16 cellular contexts compared by ENCODE assay signal in the genomic region with DNA sequence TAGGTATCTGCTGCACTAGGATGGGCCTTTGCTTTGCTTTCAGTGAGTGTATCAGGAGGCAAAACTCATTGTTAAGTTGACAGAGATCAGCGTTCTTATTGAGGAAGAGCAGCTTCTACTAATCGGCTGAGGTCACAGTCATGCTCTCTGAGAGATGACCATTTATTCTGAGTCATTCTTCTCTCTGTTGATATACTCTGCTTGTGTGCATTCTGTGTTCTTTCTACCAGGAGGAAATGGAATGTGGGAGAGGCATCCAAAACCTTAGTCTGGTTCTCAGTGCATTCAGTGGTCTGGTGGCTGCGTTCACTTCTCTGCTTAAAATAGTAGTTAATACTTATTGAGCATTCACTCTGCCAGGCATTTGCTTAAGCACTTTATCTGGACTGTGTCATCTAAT.
"Had no signal": no experiment of that assay in that cellular context is flagged by ENCODE, and none has a peak within 500 bp of the region (broad histone marks: within the 10 kb centered on the region; RNA-seq: fewer than 3 reads in every experiment).

No MANE protein-coding gene starts in this region.

- DNase-seq: activated CD8-positive, alpha-beta memory T cell treated with anti-CD3 and anti-CD28 coated beads, Interleukin-2, amount 50 U/mL, for 48 hours; activated gamma-delta T cell treated with Interleukin-2 at 50 U/mL for 16 hours; amniotic stem cell; central memory CD4-positive, alpha-beta T cell; colonic mucosa; mesendoderm; occipital lobe; stimulated activated CD4-positive, alpha-beta T cell treated with anti-CD3 and anti-CD28 coated beads, Interleukin-4, amount 100 ng/mL, for 4 hours; stimulated activated CD8-positive, alpha-beta memory T cell treated with anti-CD3 and anti-CD28 coated beads, Interleukin-4, amount 100 ng/mL, for 48 hours; stimulated activated naive CD8-positive, alpha-beta T cell treated with anti-CD3 and anti-CD28 coated beads, Interleukin-15, Interleukin-2, amounts not matched to agents 100 U/mL and 50 U/mL, for 24 hours; transverse colon had no signal

- H3K27me3 Mint-ChIP-seq: activated naive CD8-positive, alpha-beta T cell; brain had no signal

- ATAC-seq: gastroesophageal sphincter; stimulated activated naive CD8-positive, alpha-beta T cell treated with anti-CD3 and anti-CD28 coated beads, Interleukin-15, Interleukin-2, amounts not matched to agents 100 U/mL and 50 U/mL, for 24 hours had no signal

- H3K27ac Mint-ChIP-seq: activated naive CD8-positive, alpha-beta T cell; brain; nephron had no signal

- FAIRE-seq: endometrium had no signal

- H3K36me3 Mint-ChIP-seq: brain had no signal

- H3K4me1 Mint-ChIP-seq: brain, nephron had no signal

- H3K4me3 Mint-ChIP-seq: activated naive CD8-positive, alpha-beta T cell; brain; nephron had no signal
